Comparison of ENCODE assay signal across 23 cellular contexts in the genomic region with DNA sequence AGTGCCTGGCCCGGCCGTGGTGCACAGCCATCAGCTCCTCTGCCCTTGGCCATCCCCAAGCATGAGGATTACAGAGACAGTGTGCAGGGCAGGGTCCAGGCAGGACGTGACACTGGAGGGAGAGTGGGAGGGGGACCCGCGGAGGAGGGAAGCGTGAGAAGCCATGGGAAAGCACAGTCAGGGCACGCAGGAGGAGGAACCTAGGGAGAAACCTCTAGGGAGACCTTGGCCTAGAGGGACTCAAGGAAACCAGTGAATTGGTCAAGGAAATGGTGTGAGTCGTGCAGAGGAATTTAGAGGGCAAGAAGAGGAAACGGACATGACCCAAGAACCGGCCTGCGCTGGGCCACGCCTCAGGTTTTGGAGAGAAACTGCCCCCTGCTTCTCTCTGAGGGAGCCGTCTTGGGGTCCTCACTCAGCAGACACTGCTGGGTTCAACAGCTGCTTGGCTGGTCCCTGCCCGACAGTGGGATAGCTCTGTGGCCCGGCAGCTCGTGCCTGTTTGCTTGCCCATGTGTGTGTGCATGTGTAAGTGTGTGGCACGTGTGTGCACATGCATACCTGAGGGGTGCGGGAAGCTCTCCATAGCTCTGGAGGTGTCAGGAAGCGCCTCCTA. TPM values are rescaled to one million over a fixed set of nuclear protein-coding genes. Genes with fewer than 3 reads are reported as not detected.
DNase-seq lines count a peak whose midpoint lies in the region; ATAC-seq, FAIRE-seq and TF ChIP-seq lines count a peak whose summit lies in the region.
"Had no signal": no experiment of that assay in that cellular context is flagged by ENCODE, and none has a peak within 500 bp of the region (broad histone marks: within the 10 kb centered on the region; RNA-seq: fewer than 3 reads in every experiment).

No MANE protein-coding gene starts in this region.

- no peaks in the 10 kb centered on the region for H4K20me1 ChIP-seq in HepG2 (ENCODE audit: insufficient read depth, low read length)

- DNase-seq in adrenal gland (peak in 4 of 7 donors; percentile 6 to 18 (median 9)), HepG2 (ENCODE audit: low spot score) (no peak), spleen (peak; percentile 68), ACHN (no peak), cerebellar nuclear complex (lab: John Stamatoyannopoulos, UW) (no peak)
- no peak for DNase-seq in activated T-cell treated with anti-CD3 and anti-CD28 coated beads, Interleukin-2, amount 50 U/mL, for 48 hours
- DNase-seq: activated CD4-positive, alpha-beta T cell treated with anti-CD3 and anti-CD28 coated beads for 48 hours; activated naive CD8-positive, alpha-beta T cell treated with anti-CD3 and anti-CD28 coated beads, Interleukin-2, amount 50 U/mL, for 24 hours; DND-41; HFFc6; hypothalamus; mesendoderm; NCI-H1436 treated with DMSO at 0.1 percent for 48 hours; SHP77 treated with DMSO at 0.1 percent for 48 hours; small intestine; stimulated activated CD4-positive, alpha-beta T cell treated with anti-CD3 and anti-CD28 coated beads, Interleukin-2, amount 100 ng/mL, for 48 hours; stimulated activated naive CD4-positive, alpha-beta T cell treated with Interleukin-2 at 50 U/mL for 16 hours had no signal

- ATAC-seq in HepG2, result no peak
- ATAC-seq: activated naive CD8-positive, alpha-beta T cell treated with anti-CD3 and anti-CD28 coated beads, Interleukin-2, amount 50 U/mL, for 24 hours; naive thymus-derived CD8-positive, alpha-beta T cell had no signal

- TF ChIP-seq RAD21 in HepG2 (CRISPR knock-in tag; IDR thresholded peaks at IDR 0.05), result no peak

- H3K27me3 ChIP-seq in adrenal gland (no peaks in the 10 kb centered on the region), HepG2 (ENCODE audit: control insufficient read depth in 1 of 2, insufficient read depth in 2 of 2, low read length in 2 of 2) (peaks cover 16 to 54% of the 10 kb centered on the region in 2 experiments), spleen (replicated peaks in 1 of 7) (peaks cover 0 to 37% (median 0%) of the 10 kb centered on the region in 7 donors)
- H3K27me3 ChIP-seq: thyroid gland had no signal

- intact Hi-C loops in adrenal gland (cut with DNase I) (no loop called here), HepG2 (cut with micrococcal nuclease; ENCODE audit: unreplicated experiment) (no loop called here), spleen (cut with DNase I; ENCODE audit: low total_unique reads) (no loop called here)

- H3K9me3 ChIP-seq in HEK293 (ENCODE audit: control insufficient read depth, insufficient read depth, low read depth, low read length), result no peaks in the 10 kb centered on the region
- no peaks in the 10 kb centered on the region for H3K9me3 ChIP-seq in adrenal gland (replicated peaks in 1 of 3)
- H3K9me3 ChIP-seq in HepG2 (ENCODE audit: low read length), result no peaks in the 10 kb centered on the region
- H3K9me3 ChIP-seq in spleen, result no peaks in the 10 kb centered on the region
- H3K9me3 ChIP-seq: thyroid gland had no signal

- in situ Hi-C loops in HepG2 (cut with HindIII; ENCODE audit: extremely low pct_ligation_motif_present, low pct_unique_long_range_greater_than_20kb), result no loop called here
- in situ Hi-C loops in ACHN (cut with HindIII; ENCODE audit: low pct_ligation_motif_present, low pct_unique_long_range_greater_than_20kb, low sequenced_read_pairs), result no loop called here

- H3K9ac ChIP-seq in HepG2 (ENCODE audit: insufficient read depth, low read depth, low read length), result no peak overlapping the region

- no peak overlapping the region for H3K4me2 ChIP-seq in HepG2 (ENCODE audit: low read depth, low read length)

- H3K4me1 ChIP-seq in HEK293 (ENCODE audit: control insufficient read depth, insufficient read depth, low read length) (0 out of 2 replicates have a peak, but pooled peaks cover under 1% of the 10 kb centered on the region), adrenal gland (replicated peaks in 1 of 2) (peaks cover 0 to 11% of the 10 kb centered on the region in 2 donors), HepG2 (ENCODE audit: insufficient read depth, low read length) (no peaks in the 10 kb centered on the region), spleen (peaks cover 0 to 10% (median 0%) of the 10 kb centered on the region in 6 donors)
- H3K4me1 ChIP-seq: thyroid gland had no signal

- CTCF ChIA-PET in HEK293 (lab: Yijun Ruan, JAX) (no interaction called here), HepG2 (lab: Yijun Ruan, JAX; ENCODE audit: low intra/inter-chr PET ratio, low total read pairs) (no interaction called here)

- H3K4me3 ChIP-seq in HEK293 (ENCODE audit: low read depth, low read length) (no peak overlapping the region), adrenal gland (no peak overlapping the region), HepG2 (replicated peaks in 1 of 3; ENCODE audit: insufficient read depth in 1 of 3, low read depth in 2 of 3, low read length in 3 of 3) (no peak overlapping the region), spleen (no peak overlapping the region)
- H3K4me3 ChIP-seq: thyroid gland had no signal

- TF ChIP-seq POLR2A in adrenal gland (IDR thresholded peaks at IDR 0.05) (no peak), HepG2 (IDR thresholded peaks at IDR 0.05; ENCODE audit: insufficient read depth in 1 of 2, low read depth in 2 of 2, low read length in 2 of 2) (no peak), spleen (IDR thresholded peaks at IDR 0.05) (no peak)

- POLR2A ChIA-PET in HEK293 (lab: Yijun Ruan, JAX) (no interaction called here), HepG2 (lab: Yijun Ruan, JAX) (no interaction called here)

- WGBS in adrenal gland, 4 donors, result 70 to 80% (median 74%) methylated on average over 17 to 19 of the region's 19 CpGs
- 19% methylated on average over 12 of the region's 19 CpGs for WGBS in HepG2 (ENCODE audit: low lambda C conversion rate)
- WGBS in spleen, 5 donors, result 62 to 71% (median 68%) methylated on average over 16 to 19 of the region's 19 CpGs

- H3K27ac ChIP-seq in HEK293 (ENCODE audit: extremely low read depth, low read depth, low read length) (no peak overlapping the region), adrenal gland (no peak overlapping the region), HepG2 (ENCODE audit: extremely low read length, insufficient read depth, low read length) (no peak overlapping the region), spleen (no peak overlapping the region)
- H3K27ac ChIP-seq: thyroid gland had no signal

- TF ChIP-seq CTCF in HEK293 (tag by site-specific recombination; IDR thresholded peaks at IDR 0.05) (no peak), adrenal gland (IDR thresholded peaks at IDR 0.05) (no peak), HepG2 (CRISPR knock-in tag; IDR thresholded peaks at IDR 0.05) (no peak), spleen (IDR thresholded peaks at IDR 0.05 in 8 of 11, conservative IDR thresholded peaks at IDR 0.05 in 3 of 11) (no peak)

- H3K79me2 ChIP-seq in HepG2 (ENCODE audit: insufficient read depth, low read length), result no peaks in the 10 kb centered on the region

- no peak overlapping the region for H2AFZ ChIP-seq in HepG2 (ENCODE audit: low read length)

- no TSS peak for BruUV-seq in HepG2 (replicated peaks; lab: Mats Ljungman, UMichigan)

- TF ChIP-seq EP300 in HepG2 (IDR thresholded peaks at IDR 0.05; ENCODE audit: low read depth in 2 of 2, low read length in 2 of 2) (no peak), HepG2 (CRISPR knock-in tag; IDR thresholded peaks at IDR 0.05; ENCODE audit: borderline replicate concordance) (no peak)

- FAIRE-seq in HepG2 (lab: Jason Lieb, UNC), result no peak
- FAIRE-seq: islet of Langerhans, small intestine had no signal

- H3K36me3 ChIP-seq in HEK293 (ENCODE audit: control insufficient read depth in 2 of 2, insufficient read depth in 1 of 2, low read length in 2 of 2) (no peaks in the 10 kb centered on the region), adrenal gland (replicated peaks in 1 of 2) (no peaks in the 10 kb centered on the region), HepG2 (replicated peaks in 1 of 2; ENCODE audit: control insufficient read depth in 1 of 2, insufficient read depth in 2 of 2, low read length in 2 of 2) (no peaks in the 10 kb centered on the region), spleen (no peaks in the 10 kb centered on the region)
- H3K36me3 ChIP-seq: thyroid gland had no signal

RNA-seq across cellular contexts. Expression of a gene that starts 3.2 kb away (rescaled TPM):
- total RNA-seq in adrenal gland (under 1 TPM in 2 of 8 donors, not detected in 6; 0.28 to 0.45 TPM), HepG2 (2016; rRNA removed; fragmentation: Illumina TruSeq; extraction: Trizol) (not detected in 2 replicates), spleen (not detected)
- polyA plus RNA-seq in adrenal gland (under 1 TPM in 2 of 3 donors, not detected in 1; 0.29 to 0.30 TPM), HepG2 (2011; rRNA removed) (not detected in 2 replicates), spleen (not detected)
- total RNA-seq in HepG2 (2016; cell fraction: cytosol; rRNA removed; fragmentation: Illumina TruSeq; extraction: Trizol; ENCODE audit: low read depth), result not detected in 2 replicates
- total RNA-seq in HepG2 (2016; cell fraction: insoluble cytoplasmic fraction; rRNA removed; fragmentation: Illumina TruSeq; extraction: Trizol), result not detected in 2 replicates
- not detected in 2 replicates for total RNA-seq in HepG2 (2016; cell fraction: membrane; rRNA removed; fragmentation: Illumina TruSeq; extraction: Trizol)
- total RNA-seq in HepG2 (2016; cell fraction: nucleus; rRNA removed; fragmentation: Illumina TruSeq; extraction: Trizol), result not detected in 2 replicates
- not detected in 2 replicates for polyA plus RNA-seq in HepG2 (2011; cell fraction: cytosol; rRNA removed)
- polyA plus RNA-seq in HepG2 (2011; cell fraction: nucleus; rRNA removed), result not detected in 2 replicates
- polyA plus RNA-seq in HepG2 (2012), result not detected in 2 replicates
- not detected in 2 replicates for polyA plus RNA-seq in HepG2 (2016; cell fraction: cytosol; fragmentation: Illumina TruSeq; extraction: Trizol; ENCODE audit: low read depth)
- polyA plus RNA-seq in HepG2 (2016; cell fraction: insoluble cytoplasmic fraction; fragmentation: Illumina TruSeq; extraction: Trizol; ENCODE audit: low read depth), result not detected in 2 replicates
- polyA plus RNA-seq in HepG2 (2016; cell fraction: membrane; fragmentation: Illumina TruSeq; extraction: Trizol; ENCODE audit: low read depth), result not detected in 2 replicates
- polyA plus RNA-seq in HepG2 (2016; cell fraction: nucleus; fragmentation: Illumina TruSeq; extraction: Trizol; ENCODE audit: insufficient read depth, low read depth), result not detected in 2 replicates
- polyA minus RNA-seq in HepG2 (2011; rRNA and poly(A)+ RNA removed; ENCODE audit: low replicate concordance), result not detected in 2 replicates
- not detected in 2 replicates for polyA minus RNA-seq in HepG2 (2011; cell fraction: cytosol; rRNA and poly(A)+ RNA removed)
- polyA minus RNA-seq in HepG2 (2011; cell fraction: nucleus; rRNA and poly(A)+ RNA removed), result not detected in 2 replicates
- total RNA-seq: activated T-helper 2 cell treated with anti-CD3 and anti-CD28 coated beads, Interferon-gamma antibody, Interleukin-2, Interleukin-4, amounts not matched to agents 10 μg/mL and 5 μg/mL and 100 μg/mL, durations not matched to agents 14 hours and 24 hours and 36 hours; HFFc6; naive thymus-derived CD8-positive, alpha-beta T cell; T-helper 1 cell treated with Interleukin-12 subunit alpha and Interleukin-12 subunit beta and Interleukin-4 antibody, amounts not matched to agents 30 ng/mL and 1 ng/mL, for 36 hours had no signal
- polyA plus RNA-seq: naive thymus-derived CD8-positive, alpha-beta T cell had no signal

RNA-seq across cellular contexts. Expression of a gene that starts 10.8 kb away (rescaled TPM):
- total RNA-seq in adrenal gland, result under 1 TPM; 0.14 to 0.57 (median 0.26) TPM
- polyA plus RNA-seq in adrenal gland, result 1 to 10 TPM in 2 of 3 donors, under 1 TPM in 1; 0.40 to 2.7 (median 1.9) TPM
- total RNA-seq in HepG2 (2016; rRNA removed; fragmentation: Illumina TruSeq; extraction: Trizol), result not detected in 2 replicates
- total RNA-seq in HepG2 (2016; cell fraction: cytosol; rRNA removed; fragmentation: Illumina TruSeq; extraction: Trizol; ENCODE audit: low read depth), result not detected in 2 replicates
- total RNA-seq in HepG2 (2016; cell fraction: insoluble cytoplasmic fraction; rRNA removed; fragmentation: Illumina TruSeq; extraction: Trizol), result not detected in 2 replicates
- total RNA-seq in HepG2 (2016; cell fraction: membrane; rRNA removed; fragmentation: Illumina TruSeq; extraction: Trizol), result not detected in 2 replicates
- not detected in 2 replicates for total RNA-seq in HepG2 (2016; cell fraction: nucleus; rRNA removed; fragmentation: Illumina TruSeq; extraction: Trizol)
- polyA plus RNA-seq in HepG2 (2011; rRNA removed), result not detected in 2 replicates
- polyA plus RNA-seq in HepG2 (2011; cell fraction: cytosol; rRNA removed), result not detected in 2 replicates
- not detected in 2 replicates for polyA plus RNA-seq in HepG2 (2011; cell fraction: nucleus; rRNA removed)
- polyA plus RNA-seq in HepG2 (2012), result not detected in 2 replicates
- not detected in 2 replicates for polyA plus RNA-seq in HepG2 (2016; cell fraction: cytosol; fragmentation: Illumina TruSeq; extraction: Trizol; ENCODE audit: low read depth)
- polyA plus RNA-seq in HepG2 (2016; cell fraction: insoluble cytoplasmic fraction; fragmentation: Illumina TruSeq; extraction: Trizol; ENCODE audit: low read depth), result not detected in 2 replicates
- not detected in 2 replicates for polyA plus RNA-seq in HepG2 (2016; cell fraction: membrane; fragmentation: Illumina TruSeq; extraction: Trizol; ENCODE audit: low read depth)
- polyA plus RNA-seq in HepG2 (2016; cell fraction: nucleus; fragmentation: Illumina TruSeq; extraction: Trizol; ENCODE audit: insufficient read depth, low read depth), result not detected in 2 replicates
- polyA minus RNA-seq in HepG2 (2011; rRNA and poly(A)+ RNA removed; ENCODE audit: low replicate concordance), result 5.5 TPM in 1 of 2 replicates, not detected in the other
- not detected in 2 replicates for polyA minus RNA-seq in HepG2 (2011; cell fraction: cytosol; rRNA and poly(A)+ RNA removed)
- polyA minus RNA-seq in HepG2 (2011; cell fraction: nucleus; rRNA and poly(A)+ RNA removed), result not detected in 2 replicates
- total RNA-seq in spleen, result under 1 TPM in 5 of 7 donors, not detected in 2; 0.14 to 0.63 (median 0.43) TPM
- 1 to 10 TPM in 1 of 3 donors, under 1 TPM in 2; 0.23 to 1.2 (median 0.30) TPM for polyA plus RNA-seq in spleen
- total RNA-seq: activated T-helper 2 cell treated with anti-CD3 and anti-CD28 coated beads, Interferon-gamma antibody, Interleukin-2, Interleukin-4, amounts not matched to agents 10 μg/mL and 5 μg/mL and 100 μg/mL, durations not matched to agents 14 hours and 24 hours and 36 hours; T-helper 1 cell treated with Interleukin-12 subunit alpha and Interleukin-12 subunit beta and Interleukin-4 antibody, amounts not matched to agents 30 ng/mL and 1 ng/mL, for 36 hours had no signal
- polyA plus RNA-seq: naive thymus-derived CD8-positive, alpha-beta T cell had no signal

Comparison
In these comparisons a context has a peak if more than half of its experiments do, and no peak if none do; other contexts are left out.
1. DNase-seq: peak in adrenal gland (4 of 7) and spleen (single experiment); none in HepG2 (single experiment), activated T-cell treated with anti-CD3 and anti-CD28 coated beads, Interleukin-2, amount 50 U/mL, for 48 hours (0 of 2), ACHN (single experiment) and cerebellar nuclear complex (0 of 2).